ENCODE assay signal across 8 cellular contexts in the genomic region with DNA sequence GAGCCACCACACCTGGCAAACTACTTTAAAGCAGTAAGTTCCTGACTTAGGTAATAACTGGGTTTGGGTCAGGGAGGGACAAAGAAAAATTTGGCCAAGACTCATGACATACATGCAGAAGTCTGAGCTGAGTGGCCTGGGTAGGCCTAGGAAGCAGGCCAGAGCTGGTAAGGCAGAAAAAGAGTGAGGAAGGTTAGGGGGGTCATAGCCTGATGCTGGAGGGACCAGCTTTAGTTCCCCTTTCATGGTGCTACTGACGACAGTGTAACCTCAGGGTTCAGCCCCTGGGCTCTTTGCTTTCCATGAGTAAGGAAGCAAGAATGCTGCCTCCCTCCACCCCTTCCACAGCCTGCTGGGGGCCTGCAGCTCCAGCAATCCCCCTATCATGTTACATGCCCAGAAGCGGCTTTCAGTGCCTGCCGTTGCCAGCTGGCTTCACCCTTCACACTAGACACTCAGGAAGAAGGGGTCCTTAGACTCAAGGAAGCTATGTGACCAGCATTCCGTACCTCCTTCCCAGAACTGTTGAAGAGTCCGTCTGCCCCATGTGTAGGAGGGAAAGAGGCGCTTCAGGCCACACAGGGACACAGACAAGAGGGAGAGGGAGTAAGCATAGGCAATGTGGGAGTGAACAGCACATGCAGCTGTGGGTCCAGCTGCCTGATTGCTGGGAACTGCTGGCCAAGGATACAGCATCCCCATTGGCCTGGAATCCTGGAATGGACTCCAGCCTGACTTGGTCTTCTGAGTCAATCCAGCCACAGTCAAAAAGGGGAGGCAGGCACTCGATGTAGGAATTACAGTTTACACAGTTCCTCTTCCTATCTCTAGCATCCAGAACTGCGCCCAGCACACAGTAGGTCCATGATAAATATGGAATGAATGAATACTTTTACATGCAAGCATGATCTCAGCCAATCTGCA. TPM values are rescaled to one million over a fixed set of nuclear protein-coding genes. Genes with fewer than 3 reads are reported as not detected.
A peak's percentile ranks its signal among the peaks of the same experiment; 100 is the strongest.
DNase-seq lines count a peak whose midpoint lies in the region; ATAC-seq and TF ChIP-seq lines count a peak whose summit lies in the region.

No MANE protein-coding gene starts in this region.

- no peak overlapping the region for H3K4me3 ChIP-seq in transverse colon

- H3K36me3 ChIP-seq in transverse colon, result no peaks in the 10 kb centered on the region

- H3K27me3 Mint-ChIP-seq in CD14-positive monocyte (ENCODE audit: low read depth in 3 of 3), result peaks cover 6 to 17% (median 12%) of the 10 kb centered on the region in 3 donors
- H3K27me3 Mint-ChIP-seq in brain, result peaks cover 48% of the 10 kb centered on the region

- DNase-seq in CD14-positive monocyte (ENCODE audit: low spot score) (peak; percentile 76), NCI-H1694 treated with DMSO at 0.1 percent for 48 hours (lab: John Stamatoyannopoulos, UW) (peak; percentile 19), left kidney (ENCODE audit: low read depth, low spot score) (peak; percentile 93), transverse colon (peak; percentile 49)
- DNase-seq in activated CD8-positive, alpha-beta memory T cell treated with anti-CD3 and anti-CD28 coated beads for 24 hours, result no peak
- no peak for DNase-seq in activated CD8-positive, alpha-beta memory T cell treated with anti-CD3 and anti-CD28 coated beads, Interleukin-2, amount 50 U/mL, for 4 hours

- intact Hi-C loops in CD14-positive monocyte (cut with micrococcal nuclease) (loop anchor here in 1 of 2 donors (2.0 to 10.0 kb wide), 2 partner anchors 18 to 88 kb away; a partner anchor contains a TSS), transverse colon (cut with DNase I; ENCODE audit: low total_unique reads) (no loop called here)

- H3K4me3 Mint-ChIP-seq in CD14-positive monocyte (peak overlapping the region in 1 of 2 donors; percentile 42), brain (peak overlapping the region in 3 of 5 experiments; percentile 15 to 37 (median 34))

- H3K27ac ChIP-seq in transverse colon, result peak overlapping the region; percentile 64 to 81 (median 80)

- H3K9me3 Mint-ChIP-seq in CD14-positive monocyte, result no peaks in the 10 kb centered on the region
- no peaks in the 10 kb centered on the region for H3K9me3 Mint-ChIP-seq in brain

- H3K27me3 ChIP-seq in transverse colon, result peaks cover 13% of the 10 kb centered on the region

- H3K9me3 ChIP-seq in transverse colon, result no peaks in the 10 kb centered on the region

- ATAC-seq in HG03135 (IDR thresholded peaks at IDR 0.05; ENCODE audit: unreplicated experiment), result no peak

- 65% methylated on average over 8 of the region's 8 CpGs; no CpG with 5 or more reads in 1 of the 2 donors for WGBS in transverse colon (ENCODE audit: low coverage in 1 of 2), 2 donors

- no peak for TF ChIP-seq EP300 in transverse colon (IDR thresholded peaks at IDR 0.05; ENCODE audit: low read depth)

- peak overlapping the region; percentile 85 to 95 (median 88) for H3K27ac Mint-ChIP-seq in CD14-positive monocyte
- H3K27ac Mint-ChIP-seq in brain, result peak overlapping the region; percentile 57 to 94 (median 72)

- TF ChIP-seq POLR2A in transverse colon (IDR thresholded peaks at IDR 0.05), result no peak

- H3K36me3 Mint-ChIP-seq in CD14-positive monocyte (no peaks in the 10 kb centered on the region), brain (no peaks in the 10 kb centered on the region)

- in situ Hi-C loops in transverse colon (cut with MboI; ENCODE audit: low pct_ligation_motif_present in 1 of 4, low pct_unique_long_range_greater_than_20kb in 1 of 4, low sequenced_read_pairs in 3 of 4), result no loop called here

- H3K4me1 ChIP-seq in transverse colon, result peaks cover 6 to 58% (median 39%) of the 10 kb centered on the region in 4 donors

- peaks cover 74% of the 10 kb centered on the region for H3K4me1 Mint-ChIP-seq in CD14-positive monocyte
- peaks cover 42% of the 10 kb centered on the region for H3K4me1 Mint-ChIP-seq in brain

- TF ChIP-seq CTCF in CD14-positive monocyte (IDR thresholded peaks at IDR 0.05) (no peak), brain (conservative IDR thresholded peaks at IDR 0.05) (no peak), transverse colon (IDR thresholded peaks at IDR 0.05) (no peak)

RNA-seq across cellular contexts. Expression of a gene that starts 4.1 kb away (rescaled TPM):
- polyA plus RNA-seq in CD14-positive monocyte (under 1 TPM; 0.16 to 0.43 TPM), brain (ENCODE audit: insufficient read depth, low read depth, low replicate concordance) (1.8 TPM)
- 1 to 10 TPM in 3 of 4 donors, under 1 TPM in 1; 0.75 to 8.0 (median 2.3) TPM for total RNA-seq in transverse colon

RNA-seq across cellular contexts. Expression of a gene that starts 32.4 kb away (rescaled TPM):
- polyA plus RNA-seq in CD14-positive monocyte (1 to 10 TPM; 1.7 to 3.0 TPM), brain (ENCODE audit: insufficient read depth, low read depth, low replicate concordance) (49.5 TPM)
- total RNA-seq in transverse colon, result 100 to 1,000 TPM in 1 of 4 donors, 10 to 100 TPM in 3; 72.0 to 131 (median 83.0) TPM

Comparison
In these comparisons a context has a peak if more than half of its experiments do, and no peak if none do; other contexts are left out.
1. DNase-seq: peak in CD14-positive monocyte (single experiment), NCI-H1694 treated with DMSO at 0.1 percent for 48 hours (single experiment), left kidney (single experiment) and transverse colon (single experiment); none in activated CD8-positive, alpha-beta memory T cell treated with anti-CD3 and anti-CD28 coated beads for 24 hours (single experiment) and activated CD8-positive, alpha-beta memory T cell treated with anti-CD3 and anti-CD28 coated beads, Interleukin-2, amount 50 U/mL, for 4 hours (single experiment).
2. RNA of a gene that starts 32.4 kb away (polyA plus RNA-seq): 49.5 TPM in brain (single experiment); 1.7 to 3.0 TPM in CD14-positive monocyte; every median in the first group is over 10 times any median in the second.